1 cellular context compared by ENCODE assay signal in the genomic region with DNA sequence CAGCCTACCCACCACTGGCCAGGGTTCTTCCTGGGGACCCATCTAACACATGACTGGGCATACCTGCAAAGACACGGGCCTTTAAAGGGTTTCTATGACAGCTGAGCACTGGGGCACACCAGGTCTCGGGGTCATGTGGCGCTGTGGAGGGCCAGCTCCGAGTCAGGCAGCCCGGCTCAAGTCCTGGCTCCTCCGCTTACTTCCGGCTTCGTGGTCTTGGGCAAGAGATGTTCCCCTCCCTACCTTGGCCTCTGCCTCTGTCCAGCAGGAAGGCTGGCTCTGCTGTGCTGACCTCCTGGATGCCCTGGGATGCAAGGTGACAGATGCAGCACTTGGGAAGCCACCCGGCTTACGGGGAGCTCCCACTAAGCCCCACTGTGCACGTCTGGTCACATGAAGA.
TF ChIP-seq lines count a peak whose summit lies in the region.

No MANE protein-coding gene starts in this region.

TF ChIP-seq in HepG2, 621 proteins besides CTCF, POLR2A, EP300 and RAD21 (continued from another document):
- no peak for TF ChIP-seq SALL1 (CRISPR knock-in tag; IDR thresholded peaks at IDR 0.05)
